ENCODE assay signal across 16 cellular contexts in genomic region chr1:182952677-182953444, GRCh38. TPM values are rescaled to one million over a fixed set of nuclear protein-coding genes. Genes with fewer than 3 reads are reported as not detected.
A peak's percentile ranks its signal among the peaks of the same experiment; 100 is the strongest.
DNase-seq lines count a peak whose midpoint lies in the region; ATAC-seq and TF ChIP-seq lines count a peak whose summit lies in the region.
"Had no signal": no experiment of that assay in that cellular context is flagged by ENCODE, and none has a peak within 500 bp of the region (broad histone marks: within the 10 kb centered on the region; RNA-seq: fewer than 3 reads in every experiment).

Gene SHCBP1L, minus strand, starts transcription at chr1:182953166. Its CDS starts 33 bp downstream, at chr1:182953133.

- H3K27ac ChIP-seq in neuronal stem cell (replicated peaks; ENCODE audit: low read length) (no peak within 1 kb of the TSS), tibial nerve (no peak within 1 kb of the TSS)
- H3K27ac ChIP-seq: A549 had no signal

- H3K27me3 ChIP-seq in neuronal stem cell (ENCODE audit: control insufficient read depth in 3 of 3, insufficient read depth in 3 of 3, low read depth in 1 of 3, low read length in 3 of 3) (no peaks in the 10 kb centered on the region), tibial nerve (peaks cover 0 to 14% of the 10 kb centered on the region in 2 donors)

- H2BK12ac ChIP-seq in neuronal stem cell (ENCODE audit: low read length), result no peak within 1 kb of the TSS

- H3K4me1 Mint-ChIP-seq in activated naive CD8-positive, alpha-beta T cell (ENCODE audit: low read depth), result peaks cover 5% of the 10 kb centered on the region
- peaks cover 4% of the 10 kb centered on the region for H3K4me1 Mint-ChIP-seq in activated naive CD8-positive, alpha-beta T cell treated with anti-CD3 and anti-CD28 coated beads, Interleukin-2, amount 50 U/mL, for 24 hours
- H3K4me1 Mint-ChIP-seq: immature natural killer cell, nephron progenitor cell had no signal

- H3K4me1 ChIP-seq in neuronal stem cell (ENCODE audit: control insufficient read depth in 2 of 2, insufficient read depth in 1 of 2, low read depth in 1 of 2, low read length in 2 of 2) (no peaks in the 10 kb centered on the region), tibial nerve (peaks cover 0 to 12% (median 6%) of the 10 kb centered on the region in 4 donors)
- H3K4me1 ChIP-seq: A549 had no signal

- peak within 1 kb of the TSS in 1 of 2 donors; percentile 43 for H3K4me3 ChIP-seq in neuronal stem cell (ENCODE audit: low read length in 2 of 2)
- peak within 1 kb of the TSS in 3 of 4 donors; percentile 33 to 41 (median 34) for H3K4me3 ChIP-seq in tibial nerve
- H3K4me3 ChIP-seq: A549, GM12878 had no signal

- H3K18ac ChIP-seq in neuronal stem cell (ENCODE audit: low read length), result peak within 1 kb of the TSS; percentile 57

- ATAC-seq in activated naive CD8-positive, alpha-beta T cell treated with anti-CD3 and anti-CD28 coated beads, Interleukin-2, amount 50 U/mL, for 24 hours, result no peak
- peak; percentile 13 for ATAC-seq in esophagus mucosa
- ATAC-seq in HG03039 (IDR thresholded peaks at IDR 0.05; ENCODE audit: unreplicated experiment), result no peak
- ATAC-seq: A549, GM12878 had no signal

- peak within 1 kb of the TSS; percentile 55 for H3K23ac ChIP-seq in neuronal stem cell (ENCODE audit: low read depth, low read length, poor library complexity)

- no peak for TF ChIP-seq CTCF in tibial nerve (IDR thresholded peaks at IDR 0.05)

- H3K27ac Mint-ChIP-seq in activated naive CD8-positive, alpha-beta T cell, result no peak within 1 kb of the TSS
- H3K27ac Mint-ChIP-seq in activated naive CD8-positive, alpha-beta T cell treated with anti-CD3 and anti-CD28 coated beads, Interleukin-2, amount 50 U/mL, for 24 hours, result no peak within 1 kb of the TSS
- H3K27ac Mint-ChIP-seq: immature natural killer cell; nephron progenitor cell; T-helper 2 cell treated with Interferon-gamma antibody and Interleukin-4, amounts not matched to agents 5 μg/mL and 100 μg/mL, for 36 hours had no signal

- H3K9ac ChIP-seq in neuronal stem cell (ENCODE audit: low read depth, low read length, poor library complexity), result no peak within 1 kb of the TSS

- H3K4me2 ChIP-seq in neuronal stem cell (ENCODE audit: insufficient read depth, low read length, poor library complexity, severe bottlenecking), result no peak within 1 kb of the TSS
- H3K4me2 ChIP-seq: A549 had no signal

- peak within 1 kb of the TSS; percentile 56 for H3K14ac ChIP-seq in neuronal stem cell (ENCODE audit: low read length)

- H3K9me3 ChIP-seq in neuronal stem cell (replicated peaks in 1 of 2; ENCODE audit: control insufficient read depth in 2 of 2, insufficient read depth in 1 of 2, low read depth in 1 of 2, low read length in 2 of 2), result peaks cover 0 to 2% of the 10 kb centered on the region in 2 donors
- no peaks in the 10 kb centered on the region for H3K9me3 ChIP-seq in tibial nerve
- H3K9me3 ChIP-seq: A549 had no signal

- H3K27me3 Mint-ChIP-seq in activated naive CD8-positive, alpha-beta T cell, result peaks cover 20% of the 10 kb centered on the region
- peaks cover 31% of the 10 kb centered on the region for H3K27me3 Mint-ChIP-seq in activated naive CD8-positive, alpha-beta T cell treated with anti-CD3 and anti-CD28 coated beads, Interleukin-2, amount 50 U/mL, for 24 hours

- H3K36me3 ChIP-seq in neuronal stem cell (replicated peaks in 1 of 2; ENCODE audit: control insufficient read depth in 2 of 2, insufficient read depth in 2 of 2, low read length in 2 of 2), result no peaks in the 10 kb centered on the region
- H3K36me3 ChIP-seq in tibial nerve, result no peaks in the 10 kb centered on the region

- TF ChIP-seq POLR2A in tibial nerve (IDR thresholded peaks at IDR 0.05), result no peak

- no peak within 1 kb of the TSS for H2BK120ac ChIP-seq in neuronal stem cell (ENCODE audit: low read depth, low read length)

- H3K4me3 Mint-ChIP-seq in activated naive CD8-positive, alpha-beta T cell, result peak within 1 kb of the TSS; percentile 35
- no peak within 1 kb of the TSS for H3K4me3 Mint-ChIP-seq in activated naive CD8-positive, alpha-beta T cell treated with anti-CD3 and anti-CD28 coated beads, Interleukin-2, amount 50 U/mL, for 24 hours
- H3K4me3 Mint-ChIP-seq: immature natural killer cell; nephron progenitor cell; T-helper 2 cell treated with Interferon-gamma antibody and Interleukin-4, amounts not matched to agents 5 μg/mL and 100 μg/mL, for 36 hours had no signal

- H2AK5ac ChIP-seq in neuronal stem cell (ENCODE audit: low read depth, low read length), result peak within 1 kb of the TSS; percentile 88

- H3K79me1 ChIP-seq in neuronal stem cell (ENCODE audit: low read depth, low read length), result no peaks in the 10 kb centered on the region

- no peak for DNase-seq in activated naive CD8-positive, alpha-beta T cell treated with anti-CD3 and anti-CD28 coated beads, Interleukin-2, amount 50 U/mL, for 24 hours
- DNase-seq in neuronal stem cell (ENCODE audit: low spot score) (no peak), tibial nerve (ENCODE audit: low spot score in 2 of 2) (no peak), mesenteric fat pad (ENCODE audit: low spot score) (no peak), ureter (ENCODE audit: low spot score) (no peak)
- DNase-seq: anterior cingulate cortex; immature natural killer cell; Kasumi-1; nephron progenitor cell; stimulated activated CD4-positive, alpha-beta T cell treated with anti-CD3 and anti-CD28 coated beads, Interleukin-4, amount 100 ng/mL, for 24 hours had no signal

- TF ChIP-seq EP300 in tibial nerve (IDR thresholded peaks at IDR 0.05), result no peak

- H2AFZ ChIP-seq in neuronal stem cell (ENCODE audit: low read length), result no peak within 1 kb of the TSS

- no CpG with 5 or more reads among the region's 79 CpGs for WGBS in neuronal stem cell (ENCODE audit: extremely low coverage in 2 of 2, insufficient read length in 2 of 2, insufficient replicate concordance in 1 of 2), 2 donors
- 43 to 52% methylated on average over 24 to 30 of the region's 79 CpGs for WGBS in tibial nerve, 2 donors

- no peak within 1 kb of the TSS for H4K8ac ChIP-seq in neuronal stem cell (ENCODE audit: low read depth, low read length)

- H2BK5ac ChIP-seq in neuronal stem cell (ENCODE audit: low read length), result no peak within 1 kb of the TSS

- no peak within 1 kb of the TSS for H4K91ac ChIP-seq in neuronal stem cell (ENCODE audit: low read depth, low read length, poor library complexity)

- H3K9me3 Mint-ChIP-seq in activated naive CD8-positive, alpha-beta T cell (ENCODE audit: low read depth), result peaks cover 3% of the 10 kb centered on the region
- H3K9me3 Mint-ChIP-seq in activated naive CD8-positive, alpha-beta T cell treated with anti-CD3 and anti-CD28 coated beads, Interleukin-2, amount 50 U/mL, for 24 hours, result no peaks in the 10 kb centered on the region
- H3K9me3 Mint-ChIP-seq: immature natural killer cell; T-helper 2 cell treated with Interferon-gamma antibody and Interleukin-4, amounts not matched to agents 5 μg/mL and 100 μg/mL, for 36 hours had no signal

- no peaks in the 10 kb centered on the region for H3K36me3 Mint-ChIP-seq in activated naive CD8-positive, alpha-beta T cell
- H3K36me3 Mint-ChIP-seq in activated naive CD8-positive, alpha-beta T cell treated with anti-CD3 and anti-CD28 coated beads, Interleukin-2, amount 50 U/mL, for 24 hours (ENCODE audit: low read depth), result no peaks in the 10 kb centered on the region

- H2BK15ac ChIP-seq in neuronal stem cell (ENCODE audit: low read length), result peak within 1 kb of the TSS; percentile 30

- peak within 1 kb of the TSS; percentile 38 for H3K4ac ChIP-seq in neuronal stem cell (ENCODE audit: low read length)

RNA-seq across cellular contexts. Expression of gene SHCBP1L, which starts in this region (rescaled TPM):
- total RNA-seq in esophagus mucosa (not detected), tibial nerve (1 to 10 TPM in 1 of 4 donors, not detected in 3; 1.3 TPM), mesenteric fat pad (not detected), ureter (not detected)
- not detected for polyA plus RNA-seq in neuronal stem cell (2013, experiment 1 of 2)
- polyA plus RNA-seq in neuronal stem cell (2013, experiment 2 of 2), result not detected
- total RNA-seq: GM12878 had no signal
- polyA plus RNA-seq: A549, GM12878, immature natural killer cell had no signal

Comparison
In these comparisons a context has a peak if more than half of its experiments do, and no peak if none do; other contexts are left out.
1. Peak in ATAC-seq in esophagus mucosa; RNA of the gene not detected or under 1 TPM.